In the genomic region with DNA sequence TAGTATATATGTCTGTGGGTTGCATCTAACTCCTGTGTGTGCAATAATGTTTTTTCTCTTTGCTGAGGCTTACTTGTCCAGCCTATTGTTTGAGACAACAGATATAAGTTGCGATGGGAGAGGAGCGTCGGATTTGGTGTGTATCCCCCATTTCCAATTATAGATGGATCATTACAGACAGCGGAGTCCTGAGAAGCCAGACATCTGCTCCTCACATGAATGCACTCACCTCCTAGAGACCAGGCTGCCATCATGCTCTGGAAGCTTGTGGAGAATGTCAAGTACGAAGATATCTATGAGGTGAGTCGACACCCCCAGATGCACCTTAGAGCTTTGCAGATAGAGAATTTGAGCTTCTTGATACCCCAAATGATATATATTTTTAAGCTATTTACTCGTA, we compare ENCODE assay signal across 1 cellular context.
TF ChIP-seq lines count a peak whose summit lies in the region.

A gene (plus strand): TSS at position 199 of the 400 bp plus-strand sequence. CDS start 21 bp downstream, at position 220.

TF ChIP-seq in GM12878, 131 proteins besides CTCF, POLR2A, EP300 and RAD21 (continued from another document):
- TF ChIP-seq TARDBP (IDR thresholded peaks at IDR 0.05; ENCODE audit: borderline replicate concordance): no peak
- TF ChIP-seq NFYA (IDR thresholded peaks at IDR 0.05; ENCODE audit: borderline replicate concordance, low read depth, low read length): no peak
- TF ChIP-seq, protein P1, sequence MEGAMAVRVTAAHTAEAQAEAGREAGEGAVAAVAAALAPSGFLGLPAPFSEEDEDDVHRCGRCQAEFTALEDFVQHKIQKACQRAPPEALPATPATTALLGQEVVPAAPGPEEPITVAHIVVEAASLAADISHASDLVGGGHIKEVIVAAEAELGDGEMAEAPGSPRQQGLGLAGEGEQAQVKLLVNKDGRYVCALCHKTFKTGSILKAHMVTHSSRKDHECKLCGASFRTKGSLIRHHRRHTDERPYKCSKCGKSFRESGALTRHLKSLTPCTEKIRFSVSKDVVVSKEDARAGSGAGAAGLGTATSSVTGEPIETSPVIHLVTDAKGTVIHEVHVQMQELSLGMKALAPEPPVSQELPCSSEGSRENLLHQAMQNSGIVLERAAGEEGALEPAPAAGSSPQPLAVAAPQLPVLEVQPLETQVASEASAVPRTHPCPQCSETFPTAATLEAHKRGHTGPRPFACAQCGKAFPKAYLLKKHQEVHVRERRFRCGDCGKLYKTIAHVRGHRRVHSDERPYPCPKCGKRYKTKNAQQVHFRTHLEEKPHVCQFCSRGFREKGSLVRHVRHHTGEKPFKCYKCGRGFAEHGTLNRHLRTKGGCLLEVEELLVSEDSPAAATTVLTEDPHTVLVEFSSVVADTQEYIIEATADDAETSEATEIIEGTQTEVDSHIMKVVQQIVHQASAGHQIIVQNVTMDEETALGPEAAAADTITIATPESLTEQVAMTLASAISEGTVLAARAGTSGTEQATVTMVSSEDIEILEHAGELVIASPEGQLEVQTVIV (IDR thresholded peaks at IDR 0.05; ENCODE audit: borderline replicate concordance, partially characterized antibody): no peak
- TF ChIP-seq MEF2A (IDR thresholded peaks at IDR 0.05; ENCODE audit: insufficient read depth, low read depth, low read length): no peak
- TF ChIP-seq, protein P2, sequence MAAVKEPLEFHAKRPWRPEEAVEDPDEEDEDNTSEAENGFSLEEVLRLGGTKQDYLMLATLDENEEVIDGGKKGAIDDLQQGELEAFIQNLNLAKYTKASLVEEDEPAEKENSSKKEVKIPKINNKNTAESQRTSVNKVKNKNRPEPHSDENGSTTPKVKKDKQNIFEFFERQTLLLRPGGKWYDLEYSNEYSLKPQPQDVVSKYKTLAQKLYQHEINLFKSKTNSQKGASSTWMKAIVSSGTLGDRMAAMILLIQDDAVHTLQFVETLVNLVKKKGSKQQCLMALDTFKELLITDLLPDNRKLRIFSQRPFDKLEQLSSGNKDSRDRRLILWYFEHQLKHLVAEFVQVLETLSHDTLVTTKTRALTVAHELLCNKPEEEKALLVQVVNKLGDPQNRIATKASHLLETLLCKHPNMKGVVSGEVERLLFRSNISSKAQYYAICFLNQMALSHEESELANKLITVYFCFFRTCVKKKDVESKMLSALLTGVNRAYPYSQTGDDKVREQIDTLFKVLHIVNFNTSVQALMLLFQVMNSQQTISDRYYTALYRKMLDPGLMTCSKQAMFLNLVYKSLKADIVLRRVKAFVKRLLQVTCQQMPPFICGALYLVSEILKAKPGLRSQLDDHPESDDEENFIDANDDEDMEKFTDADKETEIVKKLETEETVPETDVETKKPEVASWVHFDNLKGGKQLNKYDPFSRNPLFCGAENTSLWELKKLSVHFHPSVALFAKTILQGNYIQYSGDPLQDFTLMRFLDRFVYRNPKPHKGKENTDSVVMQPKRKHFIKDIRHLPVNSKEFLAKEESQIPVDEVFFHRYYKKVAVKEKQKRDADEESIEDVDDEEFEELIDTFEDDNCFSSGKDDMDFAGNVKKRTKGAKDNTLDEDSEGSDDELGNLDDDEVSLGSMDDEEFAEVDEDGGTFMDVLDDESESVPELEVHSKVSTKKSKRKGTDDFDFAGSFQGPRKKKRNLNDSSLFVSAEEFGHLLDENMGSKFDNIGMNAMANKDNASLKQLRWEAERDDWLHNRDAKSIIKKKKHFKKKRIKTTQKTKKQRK (IDR thresholded peaks at IDR 0.05; ENCODE audit: low read depth, low read length): no peak
- no peak for TF ChIP-seq ESRRA (IDR thresholded peaks at IDR 0.05; ENCODE audit: low read length)
- no peak for TF ChIP-seq NR2C1 (IDR thresholded peaks at IDR 0.05)
- TF ChIP-seq CBFB (IDR thresholded peaks at IDR 0.05; ENCODE audit: low read depth): no peak
- TF ChIP-seq SRF (IDR thresholded peaks at IDR 0.05; ENCODE audit: low read depth in 2 of 2, low read length in 2 of 2): no peak
- TF ChIP-seq KLF5 (IDR thresholded peaks at IDR 0.05; ENCODE audit: partially characterized antibody): no peak
- TF ChIP-seq CEBPB (IDR thresholded peaks at IDR 0.05; ENCODE audit: borderline replicate concordance in 1 of 2, low read depth in 2 of 2, low read length in 2 of 2): no peak
- TF ChIP-seq HDAC2 (IDR thresholded peaks at IDR 0.05): no peak
- no peak for TF ChIP-seq IRF4 (IDR thresholded peaks at IDR 0.05; ENCODE audit: low read depth, low read length)
- no peak for TF ChIP-seq SUZ12 (IDR thresholded peaks at IDR 0.05; ENCODE audit: unreplicated experiment)
